In genomic region chr12:113108308-113108707, GRCh38 we compare ENCODE assay signal across 18 cellular contexts. TPM values are rescaled to one million over a fixed set of nuclear protein-coding genes. Genes with fewer than 3 reads are reported as not detected.
DNase-seq lines count a peak whose midpoint lies in the region; ATAC-seq, FAIRE-seq and TF ChIP-seq lines count a peak whose summit lies in the region.
"Had no signal": no experiment of that assay in that cellular context is flagged by ENCODE, and none has a peak within 500 bp of the region (broad histone marks: within the 10 kb centered on the region; RNA-seq: fewer than 3 reads in every experiment).

No MANE protein-coding gene starts in this region.

- H3K9me3 Mint-ChIP-seq in activated naive CD4-positive, alpha-beta T cell treated with anti-CD3 and anti-CD28 coated beads for 36 hours = no peaks in the 10 kb centered on the region
- H3K9me3 Mint-ChIP-seq: CD4-positive, alpha-beta memory T cell; GM23338; H9 had no signal

- no peaks in the 10 kb centered on the region for H4K20me1 ChIP-seq in HepG2 (ENCODE audit: insufficient read depth, low read length)
- H4K20me1 ChIP-seq in OCI-LY1 (ENCODE audit: insufficient read depth, low read length) = no peaks in the 10 kb centered on the region

- TF ChIP-seq EP300 in HepG2 (IDR thresholded peaks at IDR 0.05; ENCODE audit: low read depth in 2 of 2, low read length in 2 of 2) = no peak
- TF ChIP-seq EP300 in HepG2 (CRISPR knock-in tag; IDR thresholded peaks at IDR 0.05; ENCODE audit: borderline replicate concordance) = no peak

- no peaks in the 10 kb centered on the region; a peak in 1 of 5 replicates for H3K27me3 ChIP-seq in HepG2 (ENCODE audit: control insufficient read depth in 1 of 2, insufficient read depth in 2 of 2, low read length in 2 of 2)
- no peaks in the 10 kb centered on the region for H3K27me3 ChIP-seq in right lobe of liver
- no peaks in the 10 kb centered on the region for H3K27me3 ChIP-seq in OCI-LY1 (ENCODE audit: insufficient read depth, low read length)
- H3K27me3 ChIP-seq: BE2C had no signal

- H3K36me3 Mint-ChIP-seq in activated naive CD4-positive, alpha-beta T cell treated with anti-CD3 and anti-CD28 coated beads for 36 hours (ENCODE audit: low read depth) = no peaks in the 10 kb centered on the region
- H3K36me3 Mint-ChIP-seq: CD4-positive, alpha-beta memory T cell had no signal

- no peaks in the 10 kb centered on the region for H3K4me1 ChIP-seq in HepG2 (ENCODE audit: insufficient read depth, low read length)
- no peaks in the 10 kb centered on the region for H3K4me1 ChIP-seq in right lobe of liver
- peaks cover 32% of the 10 kb centered on the region for H3K4me1 ChIP-seq in OCI-LY1 (ENCODE audit: insufficient read depth, low read length, severe bottlenecking)
- H3K4me1 ChIP-seq: BE2C had no signal

- TF ChIP-seq RAD21 in HepG2 (CRISPR knock-in tag; IDR thresholded peaks at IDR 0.05) = no peak

- no peak for FAIRE-seq in HepG2 (lab: Jason Lieb, UNC)
- FAIRE-seq: A204.1, GM12892, HTR-8/SVneo had no signal

- TF ChIP-seq CTCF in HepG2 (CRISPR knock-in tag; IDR thresholded peaks at IDR 0.05) = no peak
- TF ChIP-seq CTCF in right lobe of liver (IDR thresholded peaks at IDR 0.05) = no peak
- TF ChIP-seq CTCF in OCI-LY1 (IDR thresholded peaks at IDR 0.05; ENCODE audit: low read length) = no peak

- H3K4me3 ChIP-seq in HepG2 (replicated peaks in 1 of 3; ENCODE audit: insufficient read depth in 1 of 3, low read depth in 2 of 3, low read length in 3 of 3) = no peak overlapping the region
- H3K4me3 ChIP-seq in right lobe of liver = no peak overlapping the region
- no peak overlapping the region for H3K4me3 ChIP-seq in OCI-LY1 (ENCODE audit: low read depth, low read length, poor library complexity, severe bottlenecking)
- H3K4me3 ChIP-seq: GM23338 had no signal

- H3K27ac Mint-ChIP-seq in activated naive CD4-positive, alpha-beta T cell treated with anti-CD3 and anti-CD28 coated beads for 36 hours = no peak overlapping the region
- H3K27ac Mint-ChIP-seq: GM23338 had no signal

- in situ Hi-C loops in HepG2 (cut with HindIII; ENCODE audit: extremely low pct_ligation_motif_present, low pct_unique_long_range_greater_than_20kb) = no loop called here

- CTCF ChIA-PET in HepG2 (lab: Yijun Ruan, JAX; ENCODE audit: low intra/inter-chr PET ratio, low total read pairs) = no interaction called here
- CTCF ChIA-PET in activated naive CD4-positive, alpha-beta T cell treated with anti-CD3 and anti-CD28 coated beads for 36 hours (lab: Charles Lee) = no interaction called here

- H3K9me3 ChIP-seq in HepG2 (ENCODE audit: low read length) (no peaks in the 10 kb centered on the region), right lobe of liver (no peaks in the 10 kb centered on the region), OCI-LY1 (ENCODE audit: low read length) (no peaks in the 10 kb centered on the region)
- H3K9me3 ChIP-seq: BE2C had no signal

- no peak for ATAC-seq in HepG2
- no peak for ATAC-seq in right lobe of liver
- ATAC-seq in HG03460 (IDR thresholded peaks at IDR 0.05; ENCODE audit: unreplicated experiment) = no peak
- ATAC-seq: GM23338 had no signal

- DNase-seq in HepG2 (ENCODE audit: low spot score) (no peak), right lobe of liver (no peak), epidermal melanocyte (ENCODE audit: insufficient read length, low spot score) (peak; percentile 0), NOMO-1 (lab: John Stamatoyannopoulos, UW; ENCODE audit: unreplicated experiment in 2 of 2) (no peak)
- DNase-seq in activated naive CD4-positive, alpha-beta T cell treated with anti-CD3 and anti-CD28 coated beads for 36 hours = no peak
- DNase-seq: BE2C; CD4-positive, alpha-beta memory T cell; DND-41; GDM1; H9 had no signal

- 0 out of 2 replicates have a peak, but pooled peaks cover 4% of the 10 kb centered on the region for H3F3A ChIP-seq in OCI-LY1 (ENCODE audit: insufficient read depth, low read length)

- POLR2A ChIA-PET in HepG2 (lab: Yijun Ruan, JAX) = no interaction called here

- H3K79me2 ChIP-seq in HepG2 (ENCODE audit: insufficient read depth, low read length) (no peaks in the 10 kb centered on the region), OCI-LY1 (ENCODE audit: insufficient read depth, low read length) (no peaks in the 10 kb centered on the region)

- 62% methylated on average over 4 of the region's 4 CpGs for WGBS in HepG2 (ENCODE audit: low lambda C conversion rate)
- WGBS in right lobe of liver (ENCODE audit: insufficient coverage, low coverage, low lambda C conversion rate, missing lambda C conversion rate) = 95% methylated on average over 4 of the region's 4 CpGs

- BruUV-seq in HepG2 (replicated peaks; lab: Mats Ljungman, UMichigan) = no TSS peak

- H3K4me2 ChIP-seq in HepG2 (ENCODE audit: low read depth, low read length) (no peak overlapping the region), OCI-LY1 (ENCODE audit: low read length) (no peak overlapping the region)
- H3K4me2 ChIP-seq: GM23338 had no signal

- H3K27ac ChIP-seq in HepG2 (ENCODE audit: extremely low read length, insufficient read depth, low read length) = no peak overlapping the region
- H3K27ac ChIP-seq in right lobe of liver = no peak overlapping the region
- peak overlapping the region; percentile 61 for H3K27ac ChIP-seq in OCI-LY1 (ENCODE audit: low read depth, low read length, poor library complexity, severe bottlenecking)
- H3K27ac ChIP-seq: C4-2B had no signal

- no peak overlapping the region for H3K4me3 Mint-ChIP-seq in activated naive CD4-positive, alpha-beta T cell treated with anti-CD3 and anti-CD28 coated beads for 36 hours
- H3K4me3 Mint-ChIP-seq: CD4-positive, alpha-beta memory T cell; GM23338; H9 had no signal

- H3K9me2 ChIP-seq in OCI-LY1 (ENCODE audit: low read depth, low read length) = no peaks in the 10 kb centered on the region

- peaks cover 13% of the 10 kb centered on the region for H3K4me1 Mint-ChIP-seq in activated naive CD4-positive, alpha-beta T cell treated with anti-CD3 and anti-CD28 coated beads for 36 hours (ENCODE audit: low read depth)

- no peaks in the 10 kb centered on the region for H3K36me3 ChIP-seq in HepG2 (replicated peaks in 1 of 2; ENCODE audit: control insufficient read depth in 1 of 2, insufficient read depth in 2 of 2, low read length in 2 of 2)
- no peaks in the 10 kb centered on the region for H3K36me3 ChIP-seq in right lobe of liver
- H3K36me3 ChIP-seq in OCI-LY1 (ENCODE audit: insufficient read depth, low read length) = peaks cover 78% of the 10 kb centered on the region
- H3K36me3 ChIP-seq: BE2C had no signal

- H3K9ac ChIP-seq in HepG2 (ENCODE audit: insufficient read depth, low read depth, low read length) (no peak overlapping the region), OCI-LY1 (ENCODE audit: low read length) (no peak overlapping the region)

- H2AFZ ChIP-seq in HepG2 (ENCODE audit: low read length) (no peak overlapping the region), OCI-LY1 (ENCODE audit: low read length) (no peak overlapping the region)
- H2AFZ ChIP-seq: GM23338 had no signal

- intact Hi-C loops in HepG2 (cut with micrococcal nuclease; ENCODE audit: unreplicated experiment) = no loop called here
- intact Hi-C loops in right lobe of liver (cut with DNase I) = no loop called here
- intact Hi-C loops in activated naive CD4-positive, alpha-beta T cell treated with anti-CD3 and anti-CD28 coated beads for 36 hours (cut with micrococcal nuclease) = no loop called here

- H3K27me3 Mint-ChIP-seq in activated naive CD4-positive, alpha-beta T cell treated with anti-CD3 and anti-CD28 coated beads for 36 hours (ENCODE audit: low read depth) = no peaks in the 10 kb centered on the region
- H3K27me3 Mint-ChIP-seq: CD4-positive, alpha-beta memory T cell had no signal

- TF ChIP-seq POLR2A in HepG2 (IDR thresholded peaks at IDR 0.05; ENCODE audit: insufficient read depth in 1 of 2, low read depth in 2 of 2, low read length in 2 of 2) = no peak
- TF ChIP-seq POLR2A in right lobe of liver (IDR thresholded peaks at IDR 0.05) = no peak

RNA-seq across cellular contexts. Expression of gene RASAL1, which starts 27.3 kb away (rescaled TPM):
- total RNA-seq in HepG2 (2016; rRNA removed; fragmentation: Illumina TruSeq; extraction: Trizol) (not detected in 2 replicates), right lobe of liver (under 1 TPM in 4 of 6 experiments, not detected in 2; 0.10 to 0.24 (median 0.15) TPM)
- 0.18 TPM in 1 of 2 replicates, not detected in the other for total RNA-seq in HepG2 (2016; cell fraction: cytosol; rRNA removed; fragmentation: Illumina TruSeq; extraction: Trizol; ENCODE audit: low read depth)
- not detected in 2 replicates for total RNA-seq in HepG2 (2016; cell fraction: insoluble cytoplasmic fraction; rRNA removed; fragmentation: Illumina TruSeq; extraction: Trizol)
- total RNA-seq in HepG2 (2016; cell fraction: membrane; rRNA removed; fragmentation: Illumina TruSeq; extraction: Trizol) = not detected in 2 replicates
- total RNA-seq in HepG2 (2016; cell fraction: nucleus; rRNA removed; fragmentation: Illumina TruSeq; extraction: Trizol) = not detected in 2 replicates
- not detected in 2 replicates for polyA plus RNA-seq in HepG2 (2011; rRNA removed)
- polyA plus RNA-seq in HepG2 (2011; cell fraction: cytosol; rRNA removed) = not detected in 2 replicates
- polyA plus RNA-seq in HepG2 (2011; cell fraction: nucleus; rRNA removed) = 0.07 and 0.31 TPM in 2 replicates
- polyA plus RNA-seq in HepG2 (2012) = not detected in 2 replicates
- 0.12 TPM in 1 of 2 replicates, not detected in the other for polyA plus RNA-seq in HepG2 (2016; cell fraction: cytosol; fragmentation: Illumina TruSeq; extraction: Trizol; ENCODE audit: low read depth)
- polyA plus RNA-seq in HepG2 (2016; cell fraction: insoluble cytoplasmic fraction; fragmentation: Illumina TruSeq; extraction: Trizol; ENCODE audit: low read depth) = not detected in 2 replicates
- polyA plus RNA-seq in HepG2 (2016; cell fraction: membrane; fragmentation: Illumina TruSeq; extraction: Trizol; ENCODE audit: low read depth) = not detected in 2 replicates
- 0.72 TPM in 1 of 2 replicates, not detected in the other for polyA plus RNA-seq in HepG2 (2016; cell fraction: nucleus; fragmentation: Illumina TruSeq; extraction: Trizol; ENCODE audit: insufficient read depth, low read depth)
- 0.30 TPM in 1 of 2 replicates, not detected in the other for polyA minus RNA-seq in HepG2 (2011; rRNA and poly(A)+ RNA removed; ENCODE audit: low replicate concordance)
- polyA minus RNA-seq in HepG2 (2011; cell fraction: cytosol; rRNA and poly(A)+ RNA removed) = not detected in 2 replicates
- not detected in 2 replicates for polyA minus RNA-seq in HepG2 (2011; cell fraction: nucleus; rRNA and poly(A)+ RNA removed)
- total RNA-seq in activated naive CD4-positive, alpha-beta T cell treated with anti-CD3 and anti-CD28 coated beads for 36 hours = 1 to 10 TPM; 2.6 to 3.2 TPM
- polyA plus RNA-seq: AG04450 had no signal

RNA-seq across cellular contexts. Expression of gene CFAP73, which starts 41.2 kb away (rescaled TPM):
- total RNA-seq in HepG2 (2016; rRNA removed; fragmentation: Illumina TruSeq; extraction: Trizol) (not detected in 2 replicates), right lobe of liver (under 1 TPM in 1 of 6 experiments, not detected in 5; 0.15 TPM)
- not detected in 2 replicates for total RNA-seq in HepG2 (2016; cell fraction: cytosol; rRNA removed; fragmentation: Illumina TruSeq; extraction: Trizol; ENCODE audit: low read depth)
- not detected in 2 replicates for total RNA-seq in HepG2 (2016; cell fraction: insoluble cytoplasmic fraction; rRNA removed; fragmentation: Illumina TruSeq; extraction: Trizol)
- total RNA-seq in HepG2 (2016; cell fraction: membrane; rRNA removed; fragmentation: Illumina TruSeq; extraction: Trizol) = not detected in 2 replicates
- total RNA-seq in HepG2 (2016; cell fraction: nucleus; rRNA removed; fragmentation: Illumina TruSeq; extraction: Trizol) = not detected in 2 replicates
- not detected in 2 replicates for polyA plus RNA-seq in HepG2 (2011; rRNA removed)
- not detected in 2 replicates for polyA plus RNA-seq in HepG2 (2011; cell fraction: cytosol; rRNA removed)
- polyA plus RNA-seq in HepG2 (2011; cell fraction: nucleus; rRNA removed) = not detected in 2 replicates
- not detected in 2 replicates for polyA plus RNA-seq in HepG2 (2012)
- not detected in 2 replicates for polyA plus RNA-seq in HepG2 (2016; cell fraction: cytosol; fragmentation: Illumina TruSeq; extraction: Trizol; ENCODE audit: low read depth)
- not detected in 2 replicates for polyA plus RNA-seq in HepG2 (2016; cell fraction: insoluble cytoplasmic fraction; fragmentation: Illumina TruSeq; extraction: Trizol; ENCODE audit: low read depth)
- not detected in 2 replicates for polyA plus RNA-seq in HepG2 (2016; cell fraction: membrane; fragmentation: Illumina TruSeq; extraction: Trizol; ENCODE audit: low read depth)
- not detected in 2 replicates for polyA plus RNA-seq in HepG2 (2016; cell fraction: nucleus; fragmentation: Illumina TruSeq; extraction: Trizol; ENCODE audit: insufficient read depth, low read depth)
- not detected in 2 replicates for polyA minus RNA-seq in HepG2 (2011; rRNA and poly(A)+ RNA removed; ENCODE audit: low replicate concordance)
- not detected in 2 replicates for polyA minus RNA-seq in HepG2 (2011; cell fraction: cytosol; rRNA and poly(A)+ RNA removed)
- polyA minus RNA-seq in HepG2 (2011; cell fraction: nucleus; rRNA and poly(A)+ RNA removed) = not detected in 2 replicates
- 1 to 10 TPM in 1 of 2 experiments, under 1 TPM in 1; 0.57 to 1.3 TPM for total RNA-seq in activated naive CD4-positive, alpha-beta T cell treated with anti-CD3 and anti-CD28 coated beads for 36 hours
- total RNA-seq: CD4-positive, alpha-beta memory T cell; H9 had no signal
- polyA plus RNA-seq: AG04450 had no signal

RNA-seq across cellular contexts. Expression of gene DTX1, which starts 51.8 kb away (rescaled TPM):
- total RNA-seq in HepG2 (2016; rRNA removed; fragmentation: Illumina TruSeq; extraction: Trizol) (not detected in 2 replicates), right lobe of liver (10 to 100 TPM in 5 of 6 experiments, 1 to 10 TPM in 1; 1.4 to 51.2 (median 20.0) TPM)
- total RNA-seq in HepG2 (2016; cell fraction: cytosol; rRNA removed; fragmentation: Illumina TruSeq; extraction: Trizol; ENCODE audit: low read depth) = not detected in 2 replicates
- total RNA-seq in HepG2 (2016; cell fraction: insoluble cytoplasmic fraction; rRNA removed; fragmentation: Illumina TruSeq; extraction: Trizol) = not detected in 2 replicates
- total RNA-seq in HepG2 (2016; cell fraction: membrane; rRNA removed; fragmentation: Illumina TruSeq; extraction: Trizol) = not detected in 2 replicates
- total RNA-seq in HepG2 (2016; cell fraction: nucleus; rRNA removed; fragmentation: Illumina TruSeq; extraction: Trizol) = not detected in 2 replicates
- polyA plus RNA-seq in HepG2 (2011; rRNA removed) = not detected in 2 replicates
- not detected in 2 replicates for polyA plus RNA-seq in HepG2 (2011; cell fraction: cytosol; rRNA removed)
- polyA plus RNA-seq in HepG2 (2011; cell fraction: nucleus; rRNA removed) = not detected in 2 replicates
- not detected in 2 replicates for polyA plus RNA-seq in HepG2 (2012)
- polyA plus RNA-seq in HepG2 (2016; cell fraction: cytosol; fragmentation: Illumina TruSeq; extraction: Trizol; ENCODE audit: low read depth) = not detected in 2 replicates
- polyA plus RNA-seq in HepG2 (2016; cell fraction: insoluble cytoplasmic fraction; fragmentation: Illumina TruSeq; extraction: Trizol; ENCODE audit: low read depth) = not detected in 2 replicates
- not detected in 2 replicates for polyA plus RNA-seq in HepG2 (2016; cell fraction: membrane; fragmentation: Illumina TruSeq; extraction: Trizol; ENCODE audit: low read depth)
- not detected in 2 replicates for polyA plus RNA-seq in HepG2 (2016; cell fraction: nucleus; fragmentation: Illumina TruSeq; extraction: Trizol; ENCODE audit: insufficient read depth, low read depth)
- polyA minus RNA-seq in HepG2 (2011; rRNA and poly(A)+ RNA removed; ENCODE audit: low replicate concordance) = not detected in 2 replicates
- polyA minus RNA-seq in HepG2 (2011; cell fraction: cytosol; rRNA and poly(A)+ RNA removed) = not detected in 2 replicates
- not detected in 2 replicates for polyA minus RNA-seq in HepG2 (2011; cell fraction: nucleus; rRNA and poly(A)+ RNA removed)
- total RNA-seq in activated naive CD4-positive, alpha-beta T cell treated with anti-CD3 and anti-CD28 coated beads for 36 hours = 10 to 100 TPM in 1 of 2 experiments, 1 to 10 TPM in 1; 8.3 to 10.7 TPM
